ENCODE assay signal across 25 cellular contexts in the genomic region with DNA sequence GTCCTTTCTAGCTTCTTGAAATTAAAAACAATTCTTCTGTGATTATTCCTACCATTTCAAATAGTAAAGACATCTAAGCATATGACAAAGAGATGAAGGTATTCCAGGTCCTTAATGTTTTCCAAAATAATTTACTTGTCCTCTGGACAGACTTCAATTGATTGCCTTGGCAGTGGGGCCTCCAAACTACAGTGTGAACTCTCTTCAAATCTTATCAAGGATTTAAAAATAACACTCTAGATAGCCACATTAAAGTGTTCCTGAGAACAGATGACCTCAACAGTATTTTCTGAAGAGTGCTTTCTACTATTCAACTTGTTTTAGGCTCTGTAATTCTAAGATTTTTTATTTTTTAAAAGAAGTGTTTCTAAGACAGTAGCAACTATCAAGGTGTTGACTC.
"Had no signal": no experiment of that assay in that cellular context is flagged by ENCODE, and none has a peak within 500 bp of the region (broad histone marks: within the 10 kb centered on the region; RNA-seq: fewer than 3 reads in every experiment).

No MANE protein-coding gene starts in this region.

- H3K4me2 ChIP-seq: hepatocyte, neural progenitor cell, smooth muscle cell had no signal

- H3K79me2 ChIP-seq: hepatocyte, parathyroid adenoma had no signal

- DNase-seq: islet precursor cell; mesendoderm; naive B cell; natural killer cell; nephron progenitor cell; occipital lobe; psoas muscle; right lobe of liver; stimulated activated CD4-positive, alpha-beta T cell treated with anti-CD3 and anti-CD28 coated beads, Interleukin-1b, Interleukin-23, amount 100 ng/mL, for 48 hours; stimulated activated CD4-positive, alpha-beta T cell treated with anti-CD3 and anti-CD28 coated beads, Interleukin-2, amount 100 ng/mL, for 48 hours; stimulated activated CD4-positive, alpha-beta T cell treated with anti-CD3 and anti-CD28 coated beads, Interleukin-4, amount 100 ng/mL, for 4 hours; stimulated activated CD8-positive, alpha-beta memory T cell treated with anti-CD3 and anti-CD28 coated beads, Interleukin-4, amount 100 ng/mL, for 48 hours; stimulated activated naive CD4-positive, alpha-beta T cell treated with Interleukin-2 at 50 U/mL for 16 hours; stimulated activated naive CD8-positive, alpha-beta T cell treated with anti-CD3 and anti-CD28 coated beads, Interleukin-15, amount 100 ng/mL, for 72 hours; substantia nigra; uterus had no signal

- H3K9me3 ChIP-seq: neutrophil, psoas muscle, right lobe of liver, tibial nerve, uterus had no signal

- H3K27ac ChIP-seq: hepatocyte, neural progenitor cell, neutrophil, parathyroid adenoma, psoas muscle, right lobe of liver, tibial nerve, uterus had no signal

- H3K36me3 ChIP-seq: neural progenitor cell, neutrophil, right lobe of liver, tibial nerve, uterus had no signal

- ATAC-seq: left lobe of liver; natural killer cell; psoas muscle; right lobe of liver; stimulated activated memory B cell treated with anti-CD40 and anti-IgM and Interleukin-4, amounts not matched to agents 10 μg/mL and 1 μg/mL and 100 μg/mL, for 72 hours; stimulated activated naive CD8-positive, alpha-beta T cell treated with anti-CD3 and anti-CD28 coated beads, Interleukin-15, amount 100 ng/mL, for 72 hours had no signal

- H2AFZ ChIP-seq: hepatocyte, neural progenitor cell, parathyroid adenoma had no signal

- H3K27me3 ChIP-seq: neural progenitor cell, right lobe of liver, uterus had no signal

- H3K4me3 ChIP-seq: hepatocyte, lung, neural progenitor cell, psoas muscle, right lobe of liver, smooth muscle cell, tibial nerve, uterus had no signal

- H3K4me1 ChIP-seq: neural progenitor cell, parathyroid adenoma, right lobe of liver, tibial nerve, uterus had no signal

- H3K9ac ChIP-seq: neural progenitor cell, parathyroid adenoma had no signal
